9 cellular contexts compared by ENCODE assay signal in the genomic region with DNA sequence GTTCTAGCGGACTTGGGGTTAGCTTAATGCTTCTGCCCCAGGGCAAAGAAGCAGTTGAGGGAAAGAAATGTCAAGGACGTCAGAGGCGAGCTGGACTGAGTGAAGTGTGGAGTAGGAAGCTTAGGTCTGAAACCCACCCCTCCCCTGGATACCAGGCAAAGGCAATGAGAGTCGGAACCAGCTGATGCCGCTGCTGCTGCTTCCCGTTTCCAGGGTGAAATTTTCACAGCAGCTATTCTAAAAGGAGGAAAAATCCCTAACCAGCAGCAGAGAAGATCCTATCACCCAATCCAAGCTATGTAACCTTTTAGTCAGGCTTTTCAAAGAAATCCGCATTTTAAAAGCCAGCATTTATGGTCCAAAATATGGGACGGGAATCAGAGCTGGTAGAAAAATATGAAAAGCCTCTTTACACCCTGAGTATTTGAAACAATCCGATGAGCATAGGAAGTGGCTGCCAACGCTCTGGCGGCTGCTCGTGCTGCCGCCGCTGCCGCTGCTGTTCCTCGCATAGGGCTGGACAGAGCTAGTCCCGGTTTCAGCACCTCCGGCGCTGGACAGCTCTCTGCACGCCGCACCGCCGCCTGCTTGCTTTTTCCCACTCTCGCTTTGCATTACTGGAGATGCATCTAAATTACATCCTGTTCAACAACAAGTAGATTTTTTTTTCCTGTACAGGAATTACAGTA.
DNase-seq lines count a peak whose midpoint lies in the region; ATAC-seq and TF ChIP-seq lines count a peak whose summit lies in the region.
"Had no signal": no experiment of that assay in that cellular context is flagged by ENCODE, and none has a peak within 500 bp of the region (broad histone marks: within the 10 kb centered on the region; RNA-seq: fewer than 3 reads in every experiment).

No MANE protein-coding gene starts in this region.

- no peak overlapping the region for H3K27ac ChIP-seq in upper lobe of right lung

- H3K4me1 Mint-ChIP-seq in activated CD4-positive, alpha-beta memory T cell treated with anti-CD3 and anti-CD28 coated beads, Interleukin-2, amount 10 ng/mL, durations not matched to agents 7 days and 5 days = no peaks in the 10 kb centered on the region
- no peaks in the 10 kb centered on the region for H3K4me1 Mint-ChIP-seq in natural killer cell treated with Interleukin-12 subunit alpha and Interleukin-12 subunit beta and Interleukin-15 and Interleukin-18, amount 100 ng/mL, for 72 hours (ENCODE audit: low read depth in 2 of 2)

- H3K9me3 ChIP-seq in upper lobe of right lung = no peaks in the 10 kb centered on the region

- POLR2A ChIA-PET in activated CD4-positive, alpha-beta memory T cell treated with anti-CD3 and anti-CD28 coated beads, Interleukin-2, amount 10 ng/mL, durations not matched to agents 7 days and 5 days (lab: Charles Lee) = no interaction called here

- CTCF ChIA-PET in activated CD4-positive, alpha-beta memory T cell treated with anti-CD3 and anti-CD28 coated beads, Interleukin-2, amount 10 ng/mL, durations not matched to agents 7 days and 5 days (lab: Charles Lee) = no interaction called here

- peak; percentile 13 for DNase-seq in NCI-H146 (lab: John Stamatoyannopoulos, UW)
- no peak for DNase-seq in NCI-H146 treated with DMSO at 0.1 percent for 48 hours (lab: John Stamatoyannopoulos, UW; ENCODE audit: unreplicated experiment)
- peak; percentile 23 for DNase-seq in NCI-H1417 treated with DMSO at 0.1 percent for 48 hours (lab: John Stamatoyannopoulos, UW)
- DNase-seq in activated CD4-positive, alpha-beta memory T cell treated with anti-CD3 and anti-CD28 coated beads, Interleukin-2, amount 10 ng/mL, durations not matched to agents 7 days and 5 days = peak; percentile 58
- DNase-seq in fibroblast of gingiva (ENCODE audit: low read depth) = peak; percentile 40
- DNase-seq in natural killer cell treated with Interleukin-12 subunit alpha and Interleukin-12 subunit beta and Interleukin-15 and Interleukin-18, amount 100 ng/mL, for 72 hours (ENCODE audit: low spot score) = peak; percentile 52
- DNase-seq in upper lobe of right lung = peak; percentile 82

- H3K9me3 Mint-ChIP-seq in activated CD4-positive, alpha-beta memory T cell treated with anti-CD3 and anti-CD28 coated beads, Interleukin-2, amount 10 ng/mL, durations not matched to agents 7 days and 5 days = no peaks in the 10 kb centered on the region
- H3K9me3 Mint-ChIP-seq in natural killer cell treated with Interleukin-12 subunit alpha and Interleukin-12 subunit beta and Interleukin-15 and Interleukin-18, amount 100 ng/mL, for 72 hours = peaks cover 6% of the 10 kb centered on the region

- H3K27me3 Mint-ChIP-seq in activated CD4-positive, alpha-beta memory T cell treated with anti-CD3 and anti-CD28 coated beads, Interleukin-2, amount 10 ng/mL, durations not matched to agents 7 days and 5 days = no peaks in the 10 kb centered on the region
- no peaks in the 10 kb centered on the region for H3K27me3 Mint-ChIP-seq in natural killer cell treated with Interleukin-12 subunit alpha and Interleukin-12 subunit beta and Interleukin-15 and Interleukin-18, amount 100 ng/mL, for 72 hours

- no peaks in the 10 kb centered on the region for H3K36me3 ChIP-seq in upper lobe of right lung

- TF ChIP-seq CTCF in upper lobe of right lung (IDR thresholded peaks at IDR 0.05) = no peak

- no peak overlapping the region for H3K27ac Mint-ChIP-seq in activated CD4-positive, alpha-beta memory T cell treated with anti-CD3 and anti-CD28 coated beads, Interleukin-2, amount 10 ng/mL, durations not matched to agents 7 days and 5 days
- H3K27ac Mint-ChIP-seq in natural killer cell treated with Interleukin-12 subunit alpha and Interleukin-12 subunit beta and Interleukin-15 and Interleukin-18, amount 100 ng/mL, for 72 hours = no peak overlapping the region
- H3K27ac Mint-ChIP-seq: activated naive CD4-positive, alpha-beta T cell treated with anti-CD3 and anti-CD28 coated beads, Interleukin-2, amount 50 U/mL, for 72 hours had no signal

- H3K4me3 ChIP-seq in upper lobe of right lung = no peak overlapping the region

- intact Hi-C loops in upper lobe of right lung (cut with DNase I) = no loop called here

- no peaks in the 10 kb centered on the region for H3K36me3 Mint-ChIP-seq in activated CD4-positive, alpha-beta memory T cell treated with anti-CD3 and anti-CD28 coated beads, Interleukin-2, amount 10 ng/mL, durations not matched to agents 7 days and 5 days (ENCODE audit: low read depth)
- H3K36me3 Mint-ChIP-seq in natural killer cell treated with Interleukin-12 subunit alpha and Interleukin-12 subunit beta and Interleukin-15 and Interleukin-18, amount 100 ng/mL, for 72 hours = peaks cover 4% of the 10 kb centered on the region

- H3K27me3 ChIP-seq in upper lobe of right lung = no peaks in the 10 kb centered on the region

- no peaks in the 10 kb centered on the region for H3K4me1 ChIP-seq in upper lobe of right lung

- no peak overlapping the region for H3K4me3 Mint-ChIP-seq in activated CD4-positive, alpha-beta memory T cell treated with anti-CD3 and anti-CD28 coated beads, Interleukin-2, amount 10 ng/mL, durations not matched to agents 7 days and 5 days
- H3K4me3 Mint-ChIP-seq in natural killer cell treated with Interleukin-12 subunit alpha and Interleukin-12 subunit beta and Interleukin-15 and Interleukin-18, amount 100 ng/mL, for 72 hours = no peak overlapping the region

- ATAC-seq in HG02852 (IDR thresholded peaks at IDR 0.05; ENCODE audit: unreplicated experiment) = peak; percentile 99
- ATAC-seq in natural killer cell treated with Interleukin-12 subunit alpha and Interleukin-12 subunit beta and Interleukin-15 and Interleukin-18, amount 100 ng/mL, for 72 hours = no peak
- ATAC-seq in upper lobe of right lung = peak; percentile 92

Comparison
In these comparisons a context has a peak if more than half of its experiments do, and no peak if none do; other contexts are left out.
1. ATAC-seq: peak in HG02852 (single experiment) and upper lobe of right lung (single experiment); none in natural killer cell treated with Interleukin-12 subunit alpha and Interleukin-12 subunit beta and Interleukin-15 and Interleukin-18, amount 100 ng/mL, for 72 hours (0 of 2).